Comparison of ENCODE assay signal across 8 cellular contexts in genomic region chr17:82106697-82107305, GRCh38. TPM values are rescaled to one million over a fixed set of nuclear protein-coding genes. Genes with fewer than 3 reads are reported as not detected.
A peak's percentile ranks its signal among the peaks of the same experiment; 100 is the strongest.
DNase-seq lines count a peak whose midpoint lies in the region; ATAC-seq, FAIRE-seq and TF ChIP-seq lines count a peak whose summit lies in the region.

No MANE protein-coding gene starts in this region.

- H3K4me3 Mint-ChIP-seq in endodermal cell: no peak overlapping the region

- H3K9me3 Mint-ChIP-seq in endodermal cell: no peaks in the 10 kb centered on the region

- FAIRE-seq in pancreas (lab: Jason Lieb, UNC): no peak

- peaks cover 22% of the 10 kb centered on the region for H3K36me3 Mint-ChIP-seq in endodermal cell (ENCODE audit: low read depth)

- H3K4me1 ChIP-seq in endodermal cell (ENCODE audit: control insufficient read depth, insufficient read depth, low read length) (peaks cover 23% of the 10 kb centered on the region), pancreas (peaks cover 4 to 6% (median 4%) of the 10 kb centered on the region in 3 donors)

- no peak overlapping the region for H3K9ac ChIP-seq in endodermal cell (ENCODE audit: extremely low read depth, low read length, poor library complexity, severe bottlenecking)

- peaks cover 4% of the 10 kb centered on the region for H3K27me3 Mint-ChIP-seq in endodermal cell (ENCODE audit: insufficient read depth)

- H3K36me3 ChIP-seq in endodermal cell (ENCODE audit: control insufficient read depth, insufficient read depth, low read length) (no peaks in the 10 kb centered on the region), pancreas (no peaks in the 10 kb centered on the region)

- TF ChIP-seq POLR2A in NB4 (IDR thresholded peaks at IDR 0.05; ENCODE audit: extremely low read depth, insufficient read length): no peak

- H3K4me3 ChIP-seq in GM12864 (ENCODE audit: low read depth, low read length): peak overlapping the region; percentile 63
- peak overlapping the region; percentile 59 for H3K4me3 ChIP-seq in NB4 (ENCODE audit: low read depth, low read length)
- no peak overlapping the region for H3K4me3 ChIP-seq in endodermal cell (ENCODE audit: low read length)
- peak overlapping the region in 1 of 4 donors; percentile 15 for H3K4me3 ChIP-seq in pancreas

- no peak overlapping the region for H3K27ac ChIP-seq in endodermal cell (ENCODE audit: low read depth, low read length)
- peak overlapping the region; percentile 6 to 75 (median 62) for H3K27ac ChIP-seq in pancreas

- H3K27ac Mint-ChIP-seq in endodermal cell: peak overlapping the region; percentile 82

- intact Hi-C loops in pancreas (cut with DNase I): no loop called here

- H3K4me1 Mint-ChIP-seq in endodermal cell: peaks cover 29% of the 10 kb centered on the region

- DNase-seq in GM12864 (ENCODE audit: low read depth) (no peak), NB4 (ENCODE audit: low read depth) (no peak), endodermal cell (no peak), pancreas (peak in 3 of 6 donors; percentile 26 to 52 (median 44)), cerebellar nuclear complex (lab: John Stamatoyannopoulos, UW) (no peak)
- DNase-seq in activated CD4-positive, CD25-positive, alpha-beta regulatory T cell (lab: John Stamatoyannopoulos, UW): no peak

- no peaks in the 10 kb centered on the region for H3K27me3 ChIP-seq in endodermal cell (ENCODE audit: control insufficient read depth, insufficient read depth, low read length, poor library complexity, severe bottlenecking)
- H3K27me3 ChIP-seq in pancreas: no peaks in the 10 kb centered on the region

- WGBS in endodermal cell (ENCODE audit: insufficient coverage in 1 of 2, insufficient read length in 1 of 2), 2 experiments: 89 to 92% methylated on average over 4 to 9 of the region's 9 CpGs
- WGBS in pancreas, 2 donors: 32 to 54% methylated on average over 9 of the region's 9 CpGs

- ATAC-seq in pancreas (peak in 3 of 4 donors; percentile 4 to 5 (median 5)), GM21367 (IDR thresholded peaks at IDR 0.05; ENCODE audit: unreplicated experiment) (no peak), GM21447 (IDR thresholded peaks at IDR 0.05; ENCODE audit: unreplicated experiment) (no peak)

- H3K9me3 ChIP-seq in endodermal cell (ENCODE audit: control insufficient read depth, low read length) (no peaks in the 10 kb centered on the region), pancreas (no peaks in the 10 kb centered on the region)

- no peak for TF ChIP-seq CTCF in GM12864 (IDR thresholded peaks at IDR 0.05; ENCODE audit: low read depth, low read length, missing control alignments)
- TF ChIP-seq CTCF in NB4 (IDR thresholded peaks at IDR 0.05; ENCODE audit: low read depth, low read length): no peak
- TF ChIP-seq CTCF in endodermal cell (conservative IDR thresholded peaks at IDR 0.05): no peak
- no peak for TF ChIP-seq CTCF in pancreas (IDR thresholded peaks at IDR 0.05)

RNA-seq across cellular contexts. Expression of gene FASN, which starts 8.8 kb away (rescaled TPM):
- 100 to 1,000 TPM; 371 to 498 TPM for total RNA-seq in endodermal cell
- polyA plus RNA-seq in endodermal cell (2013, experiment 1 of 2): 301 TPM
- polyA plus RNA-seq in endodermal cell (2013, experiment 2 of 2): 312 TPM
- 10 to 100 TPM; 12.4 to 69.4 (median 31.5) TPM for total RNA-seq in pancreas
- polyA plus RNA-seq in pancreas: 10 to 100 TPM; 31.8 to 50.2 TPM

RNA-seq across cellular contexts. Expression of gene DUS1L, which starts 41.2 kb away (rescaled TPM):
- 100 to 1,000 TPM in 1 of 2 donors, 10 to 100 TPM in 1; 85.3 to 108 TPM for total RNA-seq in endodermal cell
- polyA plus RNA-seq in endodermal cell (2013, experiment 1 of 2): 74.8 TPM
- 69.5 TPM for polyA plus RNA-seq in endodermal cell (2013, experiment 2 of 2)
- total RNA-seq in pancreas: 10 to 100 TPM; 56.0 to 89.2 (median 63.7) TPM
- polyA plus RNA-seq in pancreas: 100 to 1,000 TPM; 138 to 186 TPM

RNA-seq across cellular contexts. Expression of gene GPS1, which starts 55.1 kb away (rescaled TPM):
- 100 to 1,000 TPM; 152 to 153 TPM for total RNA-seq in endodermal cell
- polyA plus RNA-seq in endodermal cell (2013, experiment 1 of 2): 128 TPM
- polyA plus RNA-seq in endodermal cell (2013, experiment 2 of 2): 119 TPM
- total RNA-seq in pancreas: 10 to 100 TPM; 43.0 to 61.9 (median 49.1) TPM
- 100 to 1,000 TPM; 142 to 149 TPM for polyA plus RNA-seq in pancreas

RNA-seq across cellular contexts. Expression of gene RFNG, which starts 55.2 kb away (rescaled TPM):
- total RNA-seq in endodermal cell (10 to 100 TPM; 46.3 to 54.5 TPM), pancreas (10 to 100 TPM; 18.2 to 30.8 (median 28.4) TPM)
- 44.6 TPM for polyA plus RNA-seq in endodermal cell (2013, experiment 1 of 2)
- polyA plus RNA-seq in endodermal cell (2013, experiment 2 of 2): 43.4 TPM
- polyA plus RNA-seq in pancreas: 10 to 100 TPM; 57.9 to 59.1 TPM

Comparison
In these comparisons a context has a peak if more than half of its experiments do, and no peak if none do; other contexts are left out.
1. ATAC-seq: peak in pancreas (3 of 4); none in GM21367 (single experiment) and GM21447 (single experiment).
2. RNA of gene FASN, which starts 8.8 kb away (total RNA-seq): 371 to 498 TPM in endodermal cell; 12.4 to 69.4 TPM in pancreas; every median in the first group is over 4 times any median in the second.